ENCODE assay signal across 19 cellular contexts in genomic region chr15:83911345-83911744, GRCh38.
DNase-seq lines count a peak whose midpoint lies in the region; ATAC-seq, FAIRE-seq and TF ChIP-seq lines count a peak whose summit lies in the region.
"Had no signal": no experiment of that assay in that cellular context is flagged by ENCODE, and none has a peak within 500 bp of the region (broad histone marks: within the 10 kb centered on the region; RNA-seq: fewer than 3 reads in every experiment).

No MANE protein-coding gene starts in this region.

- no peak for ATAC-seq in A549
- ATAC-seq: CD8-positive, alpha-beta T cell had no signal

- no peaks in the 10 kb centered on the region for H3K4me1 ChIP-seq in A549
- H3K4me1 ChIP-seq: BLaER1 treated with 17β-estradiol and CSF1 and Interleukin-3, amounts not matched to agents 10 nM and 100 nM; Caco-2 had no signal

- DNase-seq in A549 (ENCODE audit: low read depth in 1 of 2, low spot score in 1 of 2), result no peak
- DNase-seq in iris pigment epithelial cell (ENCODE audit: low read depth), result peak; percentile 45
- DNase-seq in renal cortical epithelial cell (ENCODE audit: low read depth), result peak; percentile 16
- no peak for DNase-seq in SKM-1 (lab: John Stamatoyannopoulos, UW; ENCODE audit: unreplicated experiment)
- DNase-seq in GM19238 (ENCODE audit: insufficient read length, low spot score), result no peak
- DNase-seq: 8988T; AML-193; Caco-2; Calu3; CD4-positive, alpha-beta T cell; CD8-positive, alpha-beta T cell; DMS79 treated with DMSO at 0.1 percent for 48 hours; GF-D8 had no signal

- TF ChIP-seq RAD21 in A549 (conservative IDR thresholded peaks at IDR 0.05 in 1 of 2, IDR thresholded peaks at IDR 0.05 in 1 of 2), result no peak

- no peak for TF ChIP-seq CTCF in A549 (IDR thresholded peaks at IDR 0.05)

- no peak for TF ChIP-seq POLR2A in A549 (IDR thresholded peaks at IDR 0.05; ENCODE audit: low read length)

- H3K9me3 ChIP-seq in A549, result no peaks in the 10 kb centered on the region; the same call in 2 of the 3 replicates
- H3K9me3 ChIP-seq: BLaER1 treated with 17β-estradiol and CSF1 and Interleukin-3, amounts not matched to agents 10 nM and 100 nM; Caco-2 had no signal

- CTCF ChIA-PET in A549 (lab: Yijun Ruan, JAX), result no interaction called here

- no peak overlapping the region for H3K4me2 ChIP-seq in A549
- H3K4me2 ChIP-seq: BLaER1 treated with 17β-estradiol and CSF1 and Interleukin-3, amounts not matched to agents 10 nM and 100 nM had no signal

- peak; percentile 28 for FAIRE-seq in A549 (lab: Jason Lieb, UNC)
- FAIRE-seq: A204.1, D721Med, G401.6, GM12891 had no signal

- TF ChIP-seq EP300 in A549 (IDR thresholded peaks at IDR 0.05), result no peak

- no peak overlapping the region for H3K27ac ChIP-seq in A549
- H3K27ac ChIP-seq: BLaER1 treated with 17β-estradiol and CSF1 and Interleukin-3, amounts not matched to agents 10 nM and 100 nM; C4-2B had no signal

- WGBS in A549 (ENCODE audit: missing lambda C conversion rate), result 9% methylated on average over 3 of the region's 3 CpGs

- no peak overlapping the region for H3K4me3 ChIP-seq in A549
- H3K4me3 ChIP-seq: BLaER1 treated with 17β-estradiol and CSF1 and Interleukin-3, amounts not matched to agents 10 nM and 100 nM had no signal

- POLR2A ChIA-PET in A549 (lab: Yijun Ruan, JAX), result no interaction called here

TF ChIP-seq in A549, 52 proteins besides CTCF, POLR2A, EP300 and RAD21:
- TF ChIP-seq MAFK (IDR thresholded peaks at IDR 0.05; ENCODE audit: partially characterized antibody) (no peak), SREBF2 (IDR thresholded peaks at IDR 0.05) (no peak), ZFP36 (IDR thresholded peaks at IDR 0.05; ENCODE audit: borderline replicate concordance, partially characterized antibody) (no peak), HOXB13 (CRISPR knock-in tag; IDR thresholded peaks at IDR 0.05; ENCODE audit: low read depth) (no peak), FOSL2 (IDR thresholded peaks at IDR 0.05) (no peak), FOSL2 (CRISPR knock-in tag; IDR thresholded peaks at IDR 0.05) (no peak), RCOR1 (IDR thresholded peaks at IDR 0.05; ENCODE audit: low read depth, low read length) (no peak), PHF8 (IDR thresholded peaks at IDR 0.05; ENCODE audit: borderline replicate concordance, low read depth) (no peak), ELK1 (IDR thresholded peaks at IDR 0.05; ENCODE audit: low read depth, low read length) (no peak), RFX5 (IDR thresholded peaks at IDR 0.05) (no peak), EHF (CRISPR knock-in tag; IDR thresholded peaks at IDR 0.05) (no peak), SMC3 (IDR thresholded peaks at IDR 0.05) (no peak), ZSCAN20 (CRISPR knock-in tag; IDR thresholded peaks at IDR 0.05) (no peak), JUN (IDR thresholded peaks at IDR 0.05) (no peak), NPAS2 (CRISPR knock-in tag; IDR thresholded peaks at IDR 0.05; ENCODE audit: borderline replicate concordance) (no peak), CBX2 (IDR thresholded peaks at IDR 0.05; ENCODE audit: borderline replicate concordance, low read depth) (no peak), NR3C1 (IDR thresholded peaks at IDR 0.05) (no peak), USF2 (IDR thresholded peaks at IDR 0.05) (no peak), ZNF302 (CRISPR knock-in tag; IDR thresholded peaks at IDR 0.05) (no peak), HMGXB4 (CRISPR knock-in tag; IDR thresholded peaks at IDR 0.05; ENCODE audit: borderline replicate concordance) (no peak), HOXB5 (CRISPR knock-in tag; IDR thresholded peaks at IDR 0.05) (no peak)
TF ChIP-seq in A549: peak in this region for 0.

Comparison
In these comparisons a context has a peak if more than half of its experiments do, and no peak if none do; other contexts are left out.
1. DNase-seq: peak in iris pigment epithelial cell (single experiment) and renal cortical epithelial cell (single experiment); none in A549 (0 of 2), SKM-1 (single experiment) and GM19238 (single experiment).